In genomic region chr7:157615852-157616251, GRCh38 we compare ENCODE assay signal across 20 cellular contexts.
"Had no signal": no experiment of that assay in that cellular context is flagged by ENCODE, and none has a peak within 500 bp of the region (broad histone marks: within the 10 kb centered on the region; RNA-seq: fewer than 3 reads in every experiment).

No MANE protein-coding gene starts in this region.

- H3K36me3 ChIP-seq: colonic mucosa, esophagus squamous epithelium, heart left ventricle, lower lobe of right lung, neutrophil, right lobe of liver, thoracic aorta, WERI-Rb-1 had no signal

- ATAC-seq: activated T-cell treated with anti-CD3 and anti-CD28 coated beads, Interleukin-2, amount 50 U/mL, for 4 hours; lower lobe of right lung; right lobe of liver; SK-N-SH treated with all-trans-retinoic acid at 6 μM for 48 hours; stimulated activated naive B cell treated with anti-CD40 and anti-IgM and Interleukin-4, amounts not matched to agents 10 μg/mL and 1 μg/mL and 100 μg/mL, for 72 hours had no signal

- H2AFZ ChIP-seq: parathyroid adenoma had no signal

- H3K27ac ChIP-seq: colonic mucosa, lower lobe of right lung, neutrophil, parathyroid adenoma, right lobe of liver, thoracic aorta, WERI-Rb-1 had no signal

- H3K4me1 ChIP-seq: colonic mucosa, lower lobe of right lung, parathyroid adenoma had no signal

- DNase-seq: activated CD4-positive, alpha-beta T cell treated with anti-CD3 and anti-CD28 coated beads for 1 hour; activated CD8-positive, alpha-beta memory T cell treated with anti-CD3 and anti-CD28 coated beads, Interleukin-2, amount 50 U/mL, for 4 hours; activated naive CD4-positive, alpha-beta T cell; activated T-cell treated with anti-CD3 and anti-CD28 coated beads, Interleukin-2, amount 50 U/mL, for 4 hours; colonic mucosa; esophagus squamous epithelium; lower lobe of right lung; mesendoderm; naive B cell; right lobe of liver; stimulated activated CD4-positive, alpha-beta T cell treated with anti-CD3 and anti-CD28 coated beads, Interleukin-15, amount 100 ng/mL, for 24 hours; stimulated activated CD8-positive, alpha-beta memory T cell treated with anti-CD3 and anti-CD28 coated beads, Interleukin-4, amount 100 ng/mL, for 48 hours; stimulated activated naive B cell treated with anti-CD40 and anti-IgM and Interleukin-4, amounts not matched to agents 10 μg/mL and 1 μg/mL and 100 μg/mL, for 72 hours; WERI-Rb-1 had no signal

- H3K9ac ChIP-seq: parathyroid adenoma had no signal

- H3K9me3 ChIP-seq: colonic mucosa, esophagus squamous epithelium, heart left ventricle, lower lobe of right lung, neutrophil, right lobe of liver, thoracic aorta had no signal

- H3K27me3 ChIP-seq: colonic mucosa, right lobe of liver had no signal

- H3K4me2 ChIP-seq: smooth muscle cell had no signal

- H3K4me3 ChIP-seq: colonic mucosa, esophagus squamous epithelium, lower lobe of right lung, right lobe of liver, smooth muscle cell, thoracic aorta had no signal

- H3K79me2 ChIP-seq: parathyroid adenoma had no signal
